Comparison of ENCODE assay signal across 3 cellular contexts in genomic region chr11:1439341-1439740, GRCh38. TPM values are rescaled to one million over a fixed set of nuclear protein-coding genes. Genes with fewer than 3 reads are reported as not detected.
"Had no signal": no experiment of that assay in that cellular context is flagged by ENCODE, and none has a peak within 500 bp of the region (broad histone marks: within the 10 kb centered on the region; RNA-seq: fewer than 3 reads in every experiment).

No MANE protein-coding gene starts in this region.

- H3K4me3 ChIP-seq: GM12878 had no signal

- DNase-seq: GDM1, GF-D8 had no signal

RNA-seq across cellular contexts. Expression of gene BRSK2, which starts 49.6 kb away (rescaled TPM):
- polyA plus RNA-seq: GM12878 had no signal
